11 cellular contexts compared by ENCODE assay signal in the genomic region with DNA sequence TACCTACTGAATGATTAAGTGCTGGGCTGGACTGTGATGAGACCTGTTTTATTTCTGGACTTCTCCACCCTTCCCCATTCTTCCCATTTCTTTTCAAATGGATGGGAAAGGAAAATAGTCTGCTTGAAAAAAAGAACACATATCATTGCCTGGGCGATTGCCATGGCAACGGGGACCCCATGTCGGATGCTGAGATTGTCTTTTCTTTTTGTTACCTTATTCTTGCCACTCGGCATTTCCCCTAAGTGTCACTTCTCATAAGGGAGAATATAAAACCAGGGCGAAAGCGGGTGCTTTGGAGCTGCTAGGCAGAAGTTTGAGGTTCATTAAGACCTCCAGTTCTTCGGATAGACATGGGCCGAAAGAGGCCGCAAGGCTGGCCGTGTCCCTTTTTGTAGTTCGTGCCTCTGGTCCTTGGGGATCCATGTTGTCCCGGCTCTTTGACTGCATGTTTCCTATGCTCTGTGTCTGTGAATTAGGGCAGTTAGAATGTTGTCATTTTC. TPM values are rescaled to one million over a fixed set of nuclear protein-coding genes. Genes with fewer than 3 reads are reported as not detected.
DNase-seq lines count a peak whose midpoint lies in the region; ATAC-seq and TF ChIP-seq lines count a peak whose summit lies in the region.
"Had no signal": no experiment of that assay in that cellular context is flagged by ENCODE, and none has a peak within 500 bp of the region (broad histone marks: within the 10 kb centered on the region; RNA-seq: fewer than 3 reads in every experiment).

No MANE protein-coding gene starts in this region.

- intact Hi-C loops in stomach (cut with DNase I; ENCODE audit: low total_unique reads) (no loop called here), sigmoid colon (cut with DNase I) (no loop called here)

- no peak for TF ChIP-seq CTCF in WTC11 (IDR thresholded peaks at IDR 0.05)
- TF ChIP-seq CTCF in stomach (IDR thresholded peaks at IDR 0.05): no peak
- TF ChIP-seq CTCF in sigmoid colon (IDR thresholded peaks at IDR 0.05): no peak

- no peak for ATAC-seq in WTC11

- TF ChIP-seq POLR2A in stomach (IDR thresholded peaks at IDR 0.05): no peak
- TF ChIP-seq POLR2A in sigmoid colon (IDR thresholded peaks at IDR 0.05): no peak

- H3K27ac Mint-ChIP-seq in activated T-cell treated with anti-CD3 and anti-CD28 coated beads, Interleukin-2, amount 50 U/mL, for 24 hours: peak overlapping the region; percentile 71
- no peak overlapping the region for H3K27ac Mint-ChIP-seq in WTC11
- H3K27ac Mint-ChIP-seq: memory B cell had no signal

- no peaks in the 10 kb centered on the region for H3K36me3 Mint-ChIP-seq in activated T-cell treated with anti-CD3 and anti-CD28 coated beads, Interleukin-2, amount 50 U/mL, for 24 hours (ENCODE audit: low read depth)
- peaks cover 13% of the 10 kb centered on the region for H3K36me3 Mint-ChIP-seq in WTC11

- 82 to 85% (median 83%) methylated on average over 12 of the region's 12 CpGs for WGBS in stomach, 5 donors
- WGBS in sigmoid colon, 2 donors: 82 to 86% methylated on average over 12 of the region's 12 CpGs

- H3K9me3 ChIP-seq in iPS-15b (ENCODE audit: control insufficient read depth, insufficient read depth, low read length) (no peaks in the 10 kb centered on the region), stomach (no peaks in the 10 kb centered on the region), sigmoid colon (no peaks in the 10 kb centered on the region)
- H3K9me3 ChIP-seq: SJSA1 had no signal

- peak overlapping the region; percentile 86 for H3K4me3 Mint-ChIP-seq in activated T-cell treated with anti-CD3 and anti-CD28 coated beads, Interleukin-2, amount 50 U/mL, for 24 hours
- peak overlapping the region; percentile 63 for H3K4me3 Mint-ChIP-seq in WTC11

- H3K36me3 ChIP-seq in iPS-15b (ENCODE audit: control insufficient read depth, insufficient read depth, low read length) (no peaks in the 10 kb centered on the region), stomach (no peaks in the 10 kb centered on the region), sigmoid colon (no peaks in the 10 kb centered on the region)
- H3K36me3 ChIP-seq: SJSA1 had no signal

- H3K4me3 ChIP-seq in iPS-15b (ENCODE audit: low read depth, low read length) (peak overlapping the region; percentile 53), stomach (peak overlapping the region; percentile 49 to 59 (median 53)), sigmoid colon (peak overlapping the region in 1 of 4 donors; percentile 49)

- no peaks in the 10 kb centered on the region for H3K27me3 Mint-ChIP-seq in activated T-cell treated with anti-CD3 and anti-CD28 coated beads, Interleukin-2, amount 50 U/mL, for 24 hours
- H3K27me3 Mint-ChIP-seq in WTC11 (ENCODE audit: low read depth): peaks cover 11% of the 10 kb centered on the region; the same call in 1 of the 2 replicates

- POLR2A ChIA-PET in WTC11 (lab: Charles Lee): interaction anchor here (0.6 to 1.0 kb wide), 2 partner anchors 9 to 128 kb away, joined by 3 read pairs; no protein-coding TSS in a partner anchor

- peaks cover 60% of the 10 kb centered on the region for H3K4me1 Mint-ChIP-seq in activated T-cell treated with anti-CD3 and anti-CD28 coated beads, Interleukin-2, amount 50 U/mL, for 24 hours (ENCODE audit: low read depth)
- peaks cover 14% of the 10 kb centered on the region for H3K4me1 Mint-ChIP-seq in WTC11

- no peak for DNase-seq in activated T-cell treated with anti-CD3 and anti-CD28 coated beads, Interleukin-2, amount 50 U/mL, for 24 hours
- DNase-seq in activated T-cell treated with anti-CD3 and anti-CD28 coated beads, Interleukin-2, amount 50 U/mL, for 48 hours: no peak
- DNase-seq in WTC11 (ENCODE audit: low spot score) (no peak), stomach (no peak), sigmoid colon (no peak), NCI-H187 (lab: John Stamatoyannopoulos, UW) (no peak)
- no peak for DNase-seq in activated CD4-positive, CD25-positive, alpha-beta regulatory T cell treated with anti-CD3 and anti-CD28 coated beads, Interleukin-2, amount 50 U/mL, for 72 hours
- DNase-seq: activated effector memory CD4-positive, alpha-beta T cell treated with Interleukin-2 at 50 U/mL for 16 hours had no signal

- TF ChIP-seq EP300 in stomach (IDR thresholded peaks at IDR 0.05) (no peak), sigmoid colon (IDR thresholded peaks at IDR 0.05) (no peak)

- H3K9ac ChIP-seq in iPS-15b (ENCODE audit: low read depth, low read length): no peak overlapping the region

- H3K4me1 ChIP-seq in iPS-15b (ENCODE audit: control insufficient read depth, insufficient read depth, low read length) (peaks cover 3% of the 10 kb centered on the region), stomach (peaks cover 0 to 22% (median 15%) of the 10 kb centered on the region in 4 donors), sigmoid colon (peaks cover 0 to 11% (median 7%) of the 10 kb centered on the region in 4 donors)
- H3K4me1 ChIP-seq: SJSA1 had no signal

- H3K27me3 ChIP-seq in iPS-15b (ENCODE audit: control insufficient read depth, insufficient read depth, low read length) (peaks cover 2% of the 10 kb centered on the region), stomach (peaks cover 0 to 45% (median 0%) of the 10 kb centered on the region in 3 donors), sigmoid colon (peaks cover 0 to 35% (median 9%) of the 10 kb centered on the region in 3 donors)

- no peaks in the 10 kb centered on the region for H3K9me3 Mint-ChIP-seq in activated T-cell treated with anti-CD3 and anti-CD28 coated beads, Interleukin-2, amount 50 U/mL, for 24 hours
- peaks cover 22% of the 10 kb centered on the region for H3K9me3 Mint-ChIP-seq in WTC11

- H3K27ac ChIP-seq in stomach (no peak overlapping the region), sigmoid colon (no peak overlapping the region)
- H3K27ac ChIP-seq: SJSA1 had no signal

- CTCF ChIA-PET in WTC11 (lab: Charles Lee): interaction anchor here (1.0 to 1.5 kb wide), 5 partner anchors 9 to 206 kb away, joined by 4 to 5 read pairs (median 4); no protein-coding TSS in a partner anchor

TF ChIP-seq in WTC11, 78 proteins besides CTCF, POLR2A, EP300 and RAD21:
- no peak for TF ChIP-seq ZNF416 (CRISPR knock-in tag; IDR thresholded peaks at IDR 0.05)
- TF ChIP-seq, protein P1, sequence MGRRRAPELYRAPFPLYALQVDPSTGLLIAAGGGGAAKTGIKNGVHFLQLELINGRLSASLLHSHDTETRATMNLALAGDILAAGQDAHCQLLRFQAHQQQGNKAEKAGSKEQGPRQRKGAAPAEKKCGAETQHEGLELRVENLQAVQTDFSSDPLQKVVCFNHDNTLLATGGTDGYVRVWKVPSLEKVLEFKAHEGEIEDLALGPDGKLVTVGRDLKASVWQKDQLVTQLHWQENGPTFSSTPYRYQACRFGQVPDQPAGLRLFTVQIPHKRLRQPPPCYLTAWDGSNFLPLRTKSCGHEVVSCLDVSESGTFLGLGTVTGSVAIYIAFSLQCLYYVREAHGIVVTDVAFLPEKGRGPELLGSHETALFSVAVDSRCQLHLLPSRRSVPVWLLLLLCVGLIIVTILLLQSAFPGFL (CRISPR knock-in tag; IDR thresholded peaks at IDR 0.05; ENCODE audit: borderline replicate concordance): no peak
- TF ChIP-seq, protein P2, sequence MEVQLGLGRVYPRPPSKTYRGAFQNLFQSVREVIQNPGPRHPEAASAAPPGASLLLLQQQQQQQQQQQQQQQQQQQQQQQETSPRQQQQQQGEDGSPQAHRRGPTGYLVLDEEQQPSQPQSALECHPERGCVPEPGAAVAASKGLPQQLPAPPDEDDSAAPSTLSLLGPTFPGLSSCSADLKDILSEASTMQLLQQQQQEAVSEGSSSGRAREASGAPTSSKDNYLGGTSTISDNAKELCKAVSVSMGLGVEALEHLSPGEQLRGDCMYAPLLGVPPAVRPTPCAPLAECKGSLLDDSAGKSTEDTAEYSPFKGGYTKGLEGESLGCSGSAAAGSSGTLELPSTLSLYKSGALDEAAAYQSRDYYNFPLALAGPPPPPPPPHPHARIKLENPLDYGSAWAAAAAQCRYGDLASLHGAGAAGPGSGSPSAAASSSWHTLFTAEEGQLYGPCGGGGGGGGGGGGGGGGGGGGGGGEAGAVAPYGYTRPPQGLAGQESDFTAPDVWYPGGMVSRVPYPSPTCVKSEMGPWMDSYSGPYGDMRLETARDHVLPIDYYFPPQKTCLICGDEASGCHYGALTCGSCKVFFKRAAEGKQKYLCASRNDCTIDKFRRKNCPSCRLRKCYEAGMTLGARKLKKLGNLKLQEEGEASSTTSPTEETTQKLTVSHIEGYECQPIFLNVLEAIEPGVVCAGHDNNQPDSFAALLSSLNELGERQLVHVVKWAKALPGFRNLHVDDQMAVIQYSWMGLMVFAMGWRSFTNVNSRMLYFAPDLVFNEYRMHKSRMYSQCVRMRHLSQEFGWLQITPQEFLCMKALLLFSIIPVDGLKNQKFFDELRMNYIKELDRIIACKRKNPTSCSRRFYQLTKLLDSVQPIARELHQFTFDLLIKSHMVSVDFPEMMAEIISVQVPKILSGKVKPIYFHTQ (CRISPR knock-in tag; IDR thresholded peaks at IDR 0.05): no peak
- no peak for TF ChIP-seq ELF4 (CRISPR knock-in tag; IDR thresholded peaks at IDR 0.05; ENCODE audit: low read depth)
- no peak for TF ChIP-seq FOXK1 (CRISPR knock-in tag; IDR thresholded peaks at IDR 0.05)
TF ChIP-seq in WTC11: peak in this region for 0.

RNA-seq across cellular contexts. Expression of a gene that starts 0.8 kb away (rescaled TPM):
- total RNA-seq in WTC11 (2021) (1.7 to 1.9 TPM (median 1.8 TPM) in 3 replicates), stomach (1 to 10 TPM; 2.2 to 8.8 (median 5.4) TPM), sigmoid colon (1 to 10 TPM; 2.5 to 5.3 (median 4.2) TPM)
- polyA plus RNA-seq in stomach (1 to 10 TPM; 1.7 to 2.3 (median 2.0) TPM), sigmoid colon (10 to 100 TPM in 1 of 3 donors, 1 to 10 TPM in 2; 1.8 to 18.0 (median 2.5) TPM)
- total RNA-seq: SJSA1 had no signal
